8 cellular contexts compared by ENCODE assay signal in the genomic region with DNA sequence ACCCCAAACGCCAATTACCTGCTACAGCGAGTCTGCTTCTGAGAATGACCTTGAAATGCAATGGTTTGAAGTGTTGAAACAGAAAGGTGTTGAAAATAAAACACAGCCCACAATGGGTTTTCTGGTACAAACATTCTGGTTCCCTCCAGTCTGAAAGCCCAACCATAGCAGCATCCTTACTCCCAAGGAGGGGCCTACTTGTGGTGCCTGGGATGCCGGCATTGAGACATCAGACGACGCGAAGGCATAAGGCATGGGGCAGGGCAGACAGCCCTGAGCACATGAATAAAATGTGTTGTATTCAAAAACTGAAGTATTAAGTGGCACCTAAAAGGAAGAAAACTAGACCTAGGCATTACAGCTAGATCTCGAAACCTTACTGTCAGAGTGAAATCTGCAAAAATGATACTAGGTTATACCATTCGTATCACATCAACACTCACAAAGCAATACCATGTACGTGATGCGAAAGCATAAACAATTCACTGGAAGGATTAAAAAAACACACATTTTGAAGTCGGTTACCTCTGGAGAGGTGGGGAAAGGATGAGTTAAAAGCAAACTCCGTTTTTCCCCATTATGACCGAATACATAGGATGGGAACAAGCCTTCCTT. TPM values are rescaled to one million over a fixed set of nuclear protein-coding genes. Genes with fewer than 3 reads are reported as not detected.
A peak's percentile ranks its signal among the peaks of the same experiment; 100 is the strongest.
DNase-seq lines count a peak whose midpoint lies in the region; ATAC-seq and TF ChIP-seq lines count a peak whose summit lies in the region.

No MANE protein-coding gene starts in this region.

- H3K36me3 ChIP-seq in mucosa of stomach (ENCODE audit: control insufficient read depth, insufficient read depth, low read length), result no peaks in the 10 kb centered on the region

- ATAC-seq in central memory CD8-positive, alpha-beta T cell (replicated peaks; ENCODE audit: extremely low read depth, poor library complexity, severe bottlenecking), result no peak

- in situ Hi-C loops in GM13976 (cut with MboI; ENCODE audit: low sequenced_read_pairs, unreplicated experiment), result no loop called here

- no peaks in the 10 kb centered on the region for H3K9me3 Mint-ChIP-seq in central memory CD8-positive, alpha-beta T cell

- H3K9me3 ChIP-seq in mucosa of stomach (ENCODE audit: control insufficient read depth, low read length), result no peaks in the 10 kb centered on the region

- peak overlapping the region; percentile 95 for H3K27ac Mint-ChIP-seq in central memory CD8-positive, alpha-beta T cell (ENCODE audit: low read depth)

- TF ChIP-seq CTCF in GM13976 (IDR thresholded peaks at IDR 0.05; ENCODE audit: borderline replicate concordance, control extremely low read depth, extremely low read depth, insufficient read depth, missing control alignments), result no peak

- peaks cover 55% of the 10 kb centered on the region for H3K4me1 Mint-ChIP-seq in central memory CD8-positive, alpha-beta T cell

- H3K4me3 Mint-ChIP-seq in central memory CD8-positive, alpha-beta T cell, result peak overlapping the region; percentile 92

- H3K9ac ChIP-seq in mucosa of stomach (ENCODE audit: low read length), result peak overlapping the region; percentile 92

- peaks cover 48% of the 10 kb centered on the region for H3K36me3 Mint-ChIP-seq in central memory CD8-positive, alpha-beta T cell (ENCODE audit: insufficient read depth)

- H3K27me3 Mint-ChIP-seq in central memory CD8-positive, alpha-beta T cell, result no peaks in the 10 kb centered on the region

- DNase-seq in EH (ENCODE audit: low read depth) (peak; percentile 21), LHCN-M2 (ENCODE audit: low read depth) (peak; percentile 19), GM13976 (ENCODE audit: low spot score) (no peak), NOMO-1 treated with DMSO at 0.1 percent for 48 hours (lab: John Stamatoyannopoulos, UW; ENCODE audit: unreplicated experiment) (no peak), RPMI8226 (no peak), DMS153 treated with DMSO at 0.1 percent for 48 hours (lab: John Stamatoyannopoulos, UW; ENCODE audit: unreplicated experiment) (no peak)
- no peak for DNase-seq in central memory CD8-positive, alpha-beta T cell (ENCODE audit: low spot score in 2 of 2)

- H3K27me3 ChIP-seq in mucosa of stomach (ENCODE audit: control insufficient read depth, insufficient read depth, low read length), result no peaks in the 10 kb centered on the region

- peaks cover 17% of the 10 kb centered on the region for H3K4me1 ChIP-seq in mucosa of stomach (ENCODE audit: control insufficient read depth, insufficient read depth, low read length)

- peak overlapping the region; percentile 89 for H3K4me3 ChIP-seq in mucosa of stomach (ENCODE audit: low read length)

RNA-seq across cellular contexts. Expression of gene NUDT21, which starts 0.8 kb away (rescaled TPM):
- total RNA-seq in LHCN-M2 (2014; rRNA removed), result 78.5 and 86.0 TPM in 2 replicates
- polyA plus RNA-seq in LHCN-M2 (2012), result 62.9 TPM

RNA-seq across cellular contexts. Expression of gene OGFOD1, which starts 1.0 kb away (rescaled TPM):
- total RNA-seq in LHCN-M2 (2014; rRNA removed), result 101 and 127 TPM in 2 replicates
- polyA plus RNA-seq in LHCN-M2 (2012), result 35.3 TPM

RNA-seq across cellular contexts. Expression of gene AMFR, which starts 25.0 kb away (rescaled TPM):
- total RNA-seq in LHCN-M2 (2014; rRNA removed), result 132 and 134 TPM in 2 replicates
- 69.8 TPM for polyA plus RNA-seq in LHCN-M2 (2012)

Comparison
In these comparisons a context has a peak if more than half of its experiments do, and no peak if none do; other contexts are left out.
1. DNase-seq: peak in EH (single experiment) and LHCN-M2 (single experiment); none in central memory CD8-positive, alpha-beta T cell (0 of 2), GM13976 (single experiment), NOMO-1 treated with DMSO at 0.1 percent for 48 hours (single experiment), RPMI8226 (single experiment) and DMS153 treated with DMSO at 0.1 percent for 48 hours (single experiment).